ENCODE assay signal across 28 cellular contexts in the genomic region with DNA sequence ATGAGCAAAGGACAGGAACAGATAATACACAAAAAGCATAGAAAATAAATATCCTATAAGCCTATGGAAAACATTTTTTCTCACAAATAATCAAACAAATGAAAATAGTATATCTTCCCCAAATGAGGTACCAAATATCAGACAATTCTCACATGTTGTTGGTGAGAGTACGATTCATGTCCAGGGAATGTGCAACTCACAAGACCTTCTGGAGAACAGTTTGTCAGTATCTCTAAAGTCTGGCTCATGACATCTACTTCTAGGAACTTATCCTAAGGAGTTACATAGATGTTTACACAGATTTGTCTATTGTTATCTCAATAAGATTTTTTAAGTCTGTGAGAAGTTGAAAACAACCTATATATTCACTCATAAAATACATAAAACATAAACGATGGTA.
DNase-seq lines count a peak whose midpoint lies in the region; ATAC-seq and TF ChIP-seq lines count a peak whose summit lies in the region.
"Had no signal": no experiment of that assay in that cellular context is flagged by ENCODE, and none has a peak within 500 bp of the region (broad histone marks: within the 10 kb centered on the region; RNA-seq: fewer than 3 reads in every experiment).

No MANE protein-coding gene starts in this region.

- H3K9me3 ChIP-seq in mammary epithelial cell (replicated peaks; ENCODE audit: insufficient read depth, low read length) (no peaks in the 10 kb centered on the region), breast epithelium (no peaks in the 10 kb centered on the region)
- H3K9me3 ChIP-seq: gastroesophageal sphincter, mucosa of descending colon, sigmoid colon, stomach, tibial artery had no signal

- H3K4me2 ChIP-seq in mammary epithelial cell (ENCODE audit: insufficient read depth, low read depth, low read length) = no peak overlapping the region

- no peak overlapping the region for H2AFZ ChIP-seq in mammary epithelial cell (ENCODE audit: low read depth, low read length)

- BruUV-seq in mammary epithelial cell (replicated peaks; lab: Mats Ljungman, UMichigan) = no TSS peak

- no peaks in the 10 kb centered on the region for H4K20me1 ChIP-seq in mammary epithelial cell (ENCODE audit: insufficient read depth, low read length)

- peak; percentile 27 for DNase-seq in mammary epithelial cell
- DNase-seq in breast epithelium (ENCODE audit: low spot score in 2 of 2) = no peak
- DNase-seq in astrocyte of the hippocampus (ENCODE audit: low read depth, low spot score) = peak; percentile 17
- peak; percentile 61 for DNase-seq in foreskin melanocyte
- DNase-seq in NCI-H128 (lab: John Stamatoyannopoulos, UW; ENCODE audit: unreplicated experiment) = no peak
- DNase-seq in NCI-H526 (lab: John Stamatoyannopoulos, UW) = no peak
- DNase-seq: activated CD4-positive, alpha-beta T cell treated with anti-CD3 and anti-CD28 coated beads, Interleukin-2, amount 10 ng/mL, durations not matched to agents 24 days and 14 days; activated CD8-positive, alpha-beta memory T cell treated with anti-CD3 and anti-CD28 coated beads, Interleukin-2, amount 10 ng/mL, durations not matched to agents 7 days and 5 days; activated naive CD4-positive, alpha-beta T cell treated with anti-CD3 and anti-CD28 coated beads for 36 hours; activated T-cell treated with anti-CD3 and anti-CD28 coated beads, Interleukin-2, amount 50 U/mL, for 72 hours; amygdala; central memory CD4-positive, alpha-beta T cell; dermis blood vessel endothelial cell; mucosa of descending colon; NCI-H1105 treated with DMSO at 0.1 percent for 48 hours; NCI-H2081; OCI-M1; posterior cingulate gyrus; sigmoid colon; stimulated activated CD8-positive, alpha-beta memory T cell treated with anti-CD3 and anti-CD28 coated beads, Interleukin-4, amount 100 ng/mL, for 48 hours; stomach; tibial artery; WERI-Rb-1 had no signal

- intact Hi-C loops in mammary epithelial cell (cut with micrococcal nuclease) = no loop called here
- intact Hi-C loops in breast epithelium (cut with DNase I; ENCODE audit: low total_unique reads) = no loop called here

- no peak overlapping the region for H3K9ac ChIP-seq in mammary epithelial cell (ENCODE audit: insufficient read depth, low read length)

- TF ChIP-seq CTCF in mammary epithelial cell (conservative IDR thresholded peaks at IDR 0.05 in 1 of 2, IDR thresholded peaks at IDR 0.05 in 1 of 2; ENCODE audit: extremely low read depth in 1 of 2, insufficient read depth in 1 of 2, low read depth in 1 of 2, low read length in 2 of 2) (no peak), breast epithelium (IDR thresholded peaks at IDR 0.05) (no peak)

- H3K27ac ChIP-seq in mammary epithelial cell (ENCODE audit: insufficient read depth, low read depth, low read length) = no peak overlapping the region
- no peak overlapping the region for H3K27ac ChIP-seq in breast epithelium
- H3K27ac ChIP-seq: 22Rv1, gastroesophageal sphincter, sigmoid colon, stomach, tibial artery, WERI-Rb-1 had no signal

- no peak for TF ChIP-seq POLR2A in breast epithelium (IDR thresholded peaks at IDR 0.05)

- in situ Hi-C loops in mammary epithelial cell (cut with MboI; ENCODE audit: low sequenced_read_pairs in 2 of 2) = loop anchor here in 1 of 2 donors (10.0 kb wide), 1 partner anchor 90 kb away; no protein-coding TSS in a partner anchor

- no peak for ATAC-seq in HG02763 (IDR thresholded peaks at IDR 0.05; ENCODE audit: unreplicated experiment)
- ATAC-seq in GM18502 (IDR thresholded peaks at IDR 0.05; ENCODE audit: poor library complexity, unreplicated experiment) = no peak
- ATAC-seq: activated CD8-positive, alpha-beta memory T cell treated with anti-CD3 and anti-CD28 coated beads, Interleukin-2, amount 10 ng/mL, durations not matched to agents 7 days and 5 days; activated T-cell treated with anti-CD3 and anti-CD28 coated beads, Interleukin-2, amount 50 U/mL, for 72 hours; gastroesophageal sphincter; HCT116; mucosa of descending colon had no signal

- peaks cover 18% of the 10 kb centered on the region for H3K4me1 ChIP-seq in mammary epithelial cell (ENCODE audit: insufficient read depth, low read length)
- no peaks in the 10 kb centered on the region for H3K4me1 ChIP-seq in breast epithelium
- H3K4me1 ChIP-seq: gastroesophageal sphincter, sigmoid colon, stomach had no signal

- WGBS in mammary epithelial cell (ENCODE audit: low coverage, missing lambda C conversion rate) = 84% methylated on average over 2 of the region's 2 CpGs

- CTCF ChIA-PET in mammary epithelial cell (lab: Charles Lee; ENCODE audit: low non-redundant PET) = no interaction called here

- dilution Hi-C loops in mammary epithelial cell (cut with HindIII; ENCODE audit: low sequenced_read_pairs) = loop anchor here (5.0 kb wide), 2 partner anchors 98 to 168 kb away; no protein-coding TSS in a partner anchor

- H3K27me3 ChIP-seq in mammary epithelial cell (ENCODE audit: insufficient read depth, low read length) (peaks cover 7% of the 10 kb centered on the region), breast epithelium (peaks cover 0 to 9% of the 10 kb centered on the region in 2 donors)
- H3K27me3 ChIP-seq: tibial artery had no signal

- no peaks in the 10 kb centered on the region for H3K79me2 ChIP-seq in mammary epithelial cell (ENCODE audit: insufficient read depth, low read length)

- H3K36me3 ChIP-seq in mammary epithelial cell (ENCODE audit: insufficient read depth, low read length) = no peaks in the 10 kb centered on the region
- H3K36me3 ChIP-seq in breast epithelium = no peaks in the 10 kb centered on the region
- H3K36me3 ChIP-seq: gastroesophageal sphincter, sigmoid colon, stomach, tibial artery, WERI-Rb-1 had no signal

- H3K4me3 ChIP-seq in mammary epithelial cell (replicated peaks in 1 of 3; ENCODE audit: insufficient read depth in 1 of 3, low read depth in 2 of 3, low read length in 3 of 3) = no peak overlapping the region
- no peak overlapping the region for H3K4me3 ChIP-seq in breast epithelium
- H3K4me3 ChIP-seq: gastroesophageal sphincter, mucosa of descending colon, sigmoid colon, stomach, tibial artery had no signal

Comparison
In these comparisons a context has a peak if more than half of its experiments do, and no peak if none do; other contexts are left out.
1. DNase-seq: peak in mammary epithelial cell (single experiment), astrocyte of the hippocampus (single experiment) and foreskin melanocyte (single experiment); none in breast epithelium (0 of 2), NCI-H128 (single experiment) and NCI-H526 (0 of 2).